32 cellular contexts compared by ENCODE assay signal in the genomic region with DNA sequence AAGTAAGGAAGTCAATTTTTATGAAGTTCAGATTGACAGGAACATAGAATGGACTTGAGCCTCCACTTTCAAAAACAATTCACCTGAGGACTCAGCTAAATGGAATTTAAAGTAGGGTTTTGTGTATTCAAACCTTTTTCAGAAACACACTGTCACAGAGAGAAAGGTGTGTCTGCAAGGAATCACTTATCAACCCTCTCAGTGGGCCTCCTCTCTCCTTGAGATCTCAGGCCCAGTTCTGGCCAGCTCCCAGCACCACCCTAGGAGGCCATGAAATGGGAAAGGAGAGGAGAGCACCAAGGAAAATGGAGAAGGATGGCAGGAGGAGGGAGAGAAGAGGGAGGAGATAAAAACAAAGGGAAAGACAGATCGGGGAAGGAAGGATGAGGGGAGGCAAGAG. TPM values are rescaled to one million over a fixed set of nuclear protein-coding genes. Genes with fewer than 3 reads are reported as not detected.
"Had no signal": no experiment of that assay in that cellular context is flagged by ENCODE, and none has a peak within 500 bp of the region (broad histone marks: within the 10 kb centered on the region; RNA-seq: fewer than 3 reads in every experiment).

No MANE protein-coding gene starts in this region.

- H3K36me3 ChIP-seq: esophagus squamous epithelium, heart right ventricle, neural progenitor cell, right lobe of liver, suprapubic skin, tibial artery, upper lobe of left lung, uterus had no signal

- H3K36me3 Mint-ChIP-seq: stimulated activated naive B cell treated with anti-CD40 and anti-IgM and Interleukin-4, amounts not matched to agents 10 μg/mL and 1 μg/mL and 100 μg/mL, for 72 hours had no signal

- H3K9me3 Mint-ChIP-seq: nephron; neural progenitor cell; stimulated activated naive B cell treated with anti-CD40 and anti-IgM and Interleukin-4, amounts not matched to agents 10 μg/mL and 1 μg/mL and 100 μg/mL, for 72 hours; stimulated activated naive CD8-positive, alpha-beta T cell treated with anti-CD3 and anti-CD28 coated beads, Interleukin-15, Interleukin-2, amounts not matched to agents 100 ng/mL and 50 ng/mL, for 24 hours had no signal

- H3K4me1 Mint-ChIP-seq: immature natural killer cell; naive thymus-derived CD4-positive, alpha-beta T cell; nephron had no signal

- H3K27me3 Mint-ChIP-seq: progenitor cell of endocrine pancreas; stimulated activated naive CD8-positive, alpha-beta T cell treated with anti-CD3 and anti-CD28 coated beads, Interleukin-15, Interleukin-2, amounts not matched to agents 100 ng/mL and 50 ng/mL, for 24 hours had no signal

- H3K27ac Mint-ChIP-seq: naive thymus-derived CD4-positive, alpha-beta T cell; nephron; neural progenitor cell; progenitor cell of endocrine pancreas; stimulated activated naive B cell treated with anti-CD40 and anti-IgM and Interleukin-4, amounts not matched to agents 10 μg/mL and 1 μg/mL and 100 μg/mL, for 72 hours; stimulated activated naive CD8-positive, alpha-beta T cell treated with anti-CD3 and anti-CD28 coated beads, Interleukin-15, Interleukin-2, amounts not matched to agents 100 ng/mL and 50 ng/mL, for 24 hours had no signal

- H3K27me3 ChIP-seq: esophagus squamous epithelium, neural progenitor cell, right lobe of liver, suprapubic skin, tibial artery, upper lobe of left lung, uterus had no signal

- H3K9me3 ChIP-seq: esophagus squamous epithelium, heart right ventricle, right lobe of liver, suprapubic skin, tibial artery, upper lobe of left lung, uterus had no signal

- DNase-seq: dermis blood vessel endothelial cell; effector memory CD4-positive, alpha-beta T cell; esophagus squamous epithelium; foreskin melanocyte; glutamatergic neuron; heart right ventricle; hypothalamus; immature natural killer cell; islet precursor cell; kidney glomerular epithelial cell; left colon; mesendoderm; midbrain; naive thymus-derived CD4-positive, alpha-beta T cell; right lobe of liver; small intestine; stimulated activated CD4-positive, alpha-beta T cell treated with anti-CD3 and anti-CD28 coated beads, Interleukin-15, amount 100 ng/mL, for 24 hours; stimulated activated CD4-positive, alpha-beta T cell treated with anti-CD3 and anti-CD28 coated beads, Interleukin-2, amount 100 ng/mL, for 48 hours; stimulated activated naive B cell treated with anti-CD40 and anti-IgM and Interleukin-4, amounts not matched to agents 10 μg/mL and 1 μg/mL and 100 μg/mL, for 72 hours; tibial artery; uterus had no signal

- H3K4me3 ChIP-seq: coronary artery, esophagus squamous epithelium, heart right ventricle, neural progenitor cell, right lobe of liver, suprapubic skin, tibial artery, upper lobe of left lung, uterus had no signal

- ATAC-seq: heart right ventricle; left colon; naive thymus-derived CD4-positive, alpha-beta T cell; stimulated activated naive B cell treated with anti-CD40 and anti-IgM and Interleukin-4, amounts not matched to agents 10 μg/mL and 1 μg/mL and 100 μg/mL, for 72 hours had no signal

- H3K27ac ChIP-seq: coronary artery, esophagus squamous epithelium, neural progenitor cell, parathyroid adenoma, right lobe of liver, suprapubic skin, tibial artery, uterus had no signal

- H3K4me1 ChIP-seq: esophagus squamous epithelium, neural progenitor cell, parathyroid adenoma, suprapubic skin, tibial artery, uterus had no signal

- H3K4me3 Mint-ChIP-seq: immature natural killer cell; naive thymus-derived CD4-positive, alpha-beta T cell; nephron; neural progenitor cell; stimulated activated naive B cell treated with anti-CD40 and anti-IgM and Interleukin-4, amounts not matched to agents 10 μg/mL and 1 μg/mL and 100 μg/mL, for 72 hours; stimulated activated naive CD8-positive, alpha-beta T cell treated with anti-CD3 and anti-CD28 coated beads, Interleukin-15, Interleukin-2, amounts not matched to agents 100 ng/mL and 50 ng/mL, for 24 hours had no signal

RNA-seq across cellular contexts. Expression of gene TMEM255A, which starts 28.6 kb away (rescaled TPM):
- total RNA-seq: dermis blood vessel endothelial cell, endothelial cell of umbilical vein, liver, lung microvascular endothelial cell had no signal
